ENCODE assay signal across 9 cellular contexts in genomic region chr3:181694805-181695660, GRCh38. TPM values are rescaled to one million over a fixed set of nuclear protein-coding genes. Genes with fewer than 3 reads are reported as not detected.
DNase-seq lines count a peak whose midpoint lies in the region; ATAC-seq, FAIRE-seq and TF ChIP-seq lines count a peak whose summit lies in the region.
"Had no signal": no experiment of that assay in that cellular context is flagged by ENCODE, and none has a peak within 500 bp of the region (broad histone marks: within the 10 kb centered on the region; RNA-seq: fewer than 3 reads in every experiment).

No MANE protein-coding gene starts in this region.

- peak overlapping the region; percentile 57 for H3K4me3 ChIP-seq in H7 (ENCODE audit: insufficient read depth, low read depth, low read length)
- H3K4me3 ChIP-seq in skeletal muscle tissue (ENCODE audit: low read length in 3 of 3) = peak overlapping the region; percentile 9 to 63 (median 49)

- H3K27ac ChIP-seq in cingulate gyrus (ENCODE audit: low read depth, low read length) (peak overlapping the region; percentile 98), skeletal muscle tissue (ENCODE audit: low read depth, low read length) (no peak overlapping the region)

- no peaks in the 10 kb centered on the region for H3K9me3 ChIP-seq in skeletal muscle tissue (ENCODE audit: control insufficient read depth in 3 of 3, low read length in 3 of 3)

- no peak for TF ChIP-seq POLR2A in GM12891 (IDR thresholded peaks at IDR 0.05; ENCODE audit: low read depth, low read length)

- H3K36me3 ChIP-seq in H7 (replicated peaks; ENCODE audit: control insufficient read depth, insufficient read depth, low read length) = no peaks in the 10 kb centered on the region
- no peaks in the 10 kb centered on the region for H3K36me3 ChIP-seq in skeletal muscle tissue (ENCODE audit: control insufficient read depth in 3 of 3, insufficient read depth in 3 of 3, low read length in 3 of 3)

- no peak for ATAC-seq in GM18511 (IDR thresholded peaks at IDR 0.05; ENCODE audit: unreplicated experiment)
- no peak for ATAC-seq in HG03442 (IDR thresholded peaks at IDR 0.05; ENCODE audit: unreplicated experiment)

- DNase-seq in H7 (peak; percentile 92), kidney tubule cell (ENCODE audit: low spot score) (peak; percentile 30), NCI-H748 (lab: John Stamatoyannopoulos, UW; ENCODE audit: unreplicated experiment) (no peak), GM12891 (ENCODE audit: insufficient read length, low spot score) (no peak)
- DNase-seq: T-cell had no signal

- H3K27me3 ChIP-seq in H7 (ENCODE audit: control insufficient read depth, insufficient read depth, low read length) (peaks cover 44% of the 10 kb centered on the region), skeletal muscle tissue (ENCODE audit: control insufficient read depth in 3 of 3, insufficient read depth in 3 of 3, low read length in 3 of 3) (peaks cover 49 to 56% (median 50%) of the 10 kb centered on the region in 3 donors)

- peak overlapping the region in 2 of 3 donors; percentile 51 to 63 for H3K9ac ChIP-seq in skeletal muscle tissue (ENCODE audit: low read depth in 1 of 3, low read length in 3 of 3)

- no peak for FAIRE-seq in GM12891 (lab: Jason Lieb, UNC)

- H3K4me1 ChIP-seq in skeletal muscle tissue (ENCODE audit: control insufficient read depth in 3 of 3, insufficient read depth in 3 of 3, low read length in 3 of 3) = peaks cover 11 to 15% (median 11%) of the 10 kb centered on the region in 3 donors

TF ChIP-seq in GM12891, 5 proteins besides CTCF, POLR2A, EP300 and RAD21:
- TF ChIP-seq PAX5 (IDR thresholded peaks at IDR 0.05; ENCODE audit: insufficient read depth, low read length, severe bottlenecking) (no peak), SPI1 (IDR thresholded peaks at IDR 0.05; ENCODE audit: low read depth, low read length) (no peak), POLR2AphosphoS5 (IDR thresholded peaks at IDR 0.05; ENCODE audit: low read depth, low read length) (no peak), POU2F2 (IDR thresholded peaks at IDR 0.05; ENCODE audit: low read depth, low read length) (no peak), TAF1 (IDR thresholded peaks at IDR 0.05; ENCODE audit: low read depth, low read length) (no peak)
TF ChIP-seq in GM12891: peak in this region for 0.

RNA-seq across cellular contexts. Expression of gene SOX2, which starts 16.7 kb away (rescaled TPM):
- total RNA-seq in H7 (2014; rRNA removed; shearing (Covaris generic)) = 233 and 264 TPM in 2 replicates
- under 0.01 TPM for total RNA-seq in skeletal muscle tissue
- 0.03 TPM for polyA plus RNA-seq in GM12891 (2012; ENCODE audit: low read depth, missing spikeins)

Comparison
In these comparisons a context has a peak if more than half of its experiments do, and no peak if none do; other contexts are left out.
1. DNase-seq: peak in H7 (single experiment) and kidney tubule cell (single experiment); none in NCI-H748 (single experiment) and GM12891 (single experiment).
2. RNA of gene SOX2, which starts 16.7 kb away (total RNA-seq): 233 to 264 TPM in H7; under 0.01 TPM in skeletal muscle tissue (single experiment); every median in the first group is over 100 times any median in the second.